11 cellular contexts compared by ENCODE assay signal in genomic region chr18:34650121-34650545, GRCh38. TPM values are rescaled to one million over a fixed set of nuclear protein-coding genes. Genes with fewer than 3 reads are reported as not detected.
DNase-seq lines count a peak whose midpoint lies in the region; ATAC-seq and TF ChIP-seq lines count a peak whose summit lies in the region.
"Had no signal": no experiment of that assay in that cellular context is flagged by ENCODE, and none has a peak within 500 bp of the region (broad histone marks: within the 10 kb centered on the region; RNA-seq: fewer than 3 reads in every experiment).

No MANE protein-coding gene starts in this region.

- no peaks in the 10 kb centered on the region for H3K27me3 ChIP-seq in breast epithelium

- no peaks in the 10 kb centered on the region for H3K27me3 Mint-ChIP-seq in MCF 10A (ENCODE audit: insufficient read depth, unreplicated experiment)
- no peaks in the 10 kb centered on the region for H3K27me3 Mint-ChIP-seq in WTC11 (ENCODE audit: low read depth)

- no peaks in the 10 kb centered on the region for H3K9me3 Mint-ChIP-seq in MCF 10A (ENCODE audit: unreplicated experiment)
- no peaks in the 10 kb centered on the region for H3K9me3 Mint-ChIP-seq in WTC11

- TF ChIP-seq POLR2A in breast epithelium (IDR thresholded peaks at IDR 0.05), result no peak

- H3K27ac Mint-ChIP-seq in MCF 10A (ENCODE audit: low read depth, unreplicated experiment), result no peak overlapping the region
- H3K27ac Mint-ChIP-seq in WTC11, result peak overlapping the region; percentile 5

- no peak for ATAC-seq in WTC11
- no peak for ATAC-seq in activated CD4-positive, CD25-positive, alpha-beta regulatory T cell treated with anti-CD3 and anti-CD28 coated beads, Interleukin-2, amount 50 U/mL, for 24 hours

- H3K4me1 ChIP-seq in breast epithelium, result no peaks in the 10 kb centered on the region

- H3K4me1 Mint-ChIP-seq in MCF 10A (ENCODE audit: insufficient read depth, unreplicated experiment), result peaks cover 17% of the 10 kb centered on the region
- peaks cover 48% of the 10 kb centered on the region for H3K4me1 Mint-ChIP-seq in WTC11

- CTCF ChIA-PET in MCF 10A (lab: Yijun Ruan, JAX), result interaction anchor here (0.6 to 6.8 kb wide), 5 partner anchors 11 to 104 kb away, joined by 3 to 54 read pairs (median 5); no protein-coding TSS in a partner anchor
- CTCF ChIA-PET in WTC11 (lab: Charles Lee), result interaction anchor here (1.1 kb wide), 1 partner anchor 10 kb away, joined by 3 read pairs; no protein-coding TSS in a partner anchor

- no peaks in the 10 kb centered on the region for H3K9me3 ChIP-seq in breast epithelium

- H3K4me3 ChIP-seq in breast epithelium, result no peak overlapping the region
- H3K4me3 ChIP-seq: PC-9, skin epidermis had no signal

- intact Hi-C loops in MCF 10A (cut with micrococcal nuclease) (no loop called here), breast epithelium (cut with DNase I; ENCODE audit: low total_unique reads) (no loop called here)

- POLR2A ChIA-PET in MCF 10A (lab: Yijun Ruan, JAX) (interaction anchor here (1.6 kb wide), 1 partner anchor 11 kb away, joined by 4 read pairs; no protein-coding TSS in a partner anchor), WTC11 (lab: Charles Lee) (no interaction called here)

- H3K4me3 Mint-ChIP-seq in MCF 10A (ENCODE audit: unreplicated experiment), result no peak overlapping the region
- H3K4me3 Mint-ChIP-seq in WTC11, result no peak overlapping the region

- H3K36me3 ChIP-seq in breast epithelium, result no peaks in the 10 kb centered on the region

- no TSS peak for BruUV-seq in MCF 10A (replicated peaks; lab: Mats Ljungman, UMichigan)

- DNase-seq in MCF 10A (ENCODE audit: unreplicated experiment) (peak; percentile 9), breast epithelium (ENCODE audit: low spot score in 2 of 2) (no peak), WTC11 (ENCODE audit: low spot score) (no peak), hepatic stellate cell (ENCODE audit: low spot score) (peak; percentile 22), NCI-H510A treated with DMSO at 0.1 percent for 48 hours (lab: John Stamatoyannopoulos, UW) (no peak), putamen (ENCODE audit: low spot score) (no peak)
- no peak for DNase-seq in activated naive CD4-positive, alpha-beta T cell (lab: John Stamatoyannopoulos, UW)
- DNase-seq: PC-9 had no signal

- H3K36me3 Mint-ChIP-seq in MCF 10A (ENCODE audit: insufficient read depth, unreplicated experiment), result no peaks in the 10 kb centered on the region
- H3K36me3 Mint-ChIP-seq in WTC11, result no peaks in the 10 kb centered on the region

- H3K27ac ChIP-seq in breast epithelium, result peak overlapping the region in 1 of 2 donors; percentile 34
- H3K27ac ChIP-seq: KMS-11, PC-9, skin epidermis had no signal

- TF ChIP-seq CTCF in MCF 10A (IDR thresholded peaks at IDR 0.05; ENCODE audit: unreplicated experiment) (no peak), breast epithelium (IDR thresholded peaks at IDR 0.05) (no peak), WTC11 (IDR thresholded peaks at IDR 0.05) (no peak)

TF ChIP-seq in WTC11, 78 proteins besides CTCF, POLR2A, EP300 and RAD21:
- TF ChIP-seq PRRX2 (CRISPR knock-in tag; IDR thresholded peaks at IDR 0.05) (no peak), SMAD4 (CRISPR knock-in tag; IDR thresholded peaks at IDR 0.05) (no peak), SOX15 (CRISPR knock-in tag; IDR thresholded peaks at IDR 0.05) (no peak), ERG (CRISPR knock-in tag; IDR thresholded peaks at IDR 0.05) (no peak), NR3C1 (CRISPR knock-in tag; conservative IDR thresholded peaks at IDR 0.05; ENCODE audit: low read depth) (no peak), ZNF121 (CRISPR knock-in tag; IDR thresholded peaks at IDR 0.05) (no peak), IRF1 (CRISPR knock-in tag; IDR thresholded peaks at IDR 0.05) (no peak), NFE2L1 (CRISPR knock-in tag; IDR thresholded peaks at IDR 0.05) (no peak), NR1H2 (CRISPR knock-in tag; IDR thresholded peaks at IDR 0.05) (no peak), GRHL2 (CRISPR knock-in tag; IDR thresholded peaks at IDR 0.05; ENCODE audit: insufficient replicate concordance, severe bottlenecking) (no peak), JAZF1 (CRISPR knock-in tag; IDR thresholded peaks at IDR 0.05) (no peak), E2F5 (CRISPR knock-in tag; IDR thresholded peaks at IDR 0.05) (no peak), CREB1 (CRISPR knock-in tag; IDR thresholded peaks at IDR 0.05) (no peak)

RNA-seq across cellular contexts. Expression of gene DTNA, which starts 60.0 kb away (rescaled TPM):
- 0.91 TPM in 1 of 2 replicates, not detected in the other for total RNA-seq in MCF 10A (2022)
- 10 to 100 TPM; 14.4 to 40.5 (median 17.9) TPM for total RNA-seq in breast epithelium
- 16.1 to 16.9 TPM (median 16.2 TPM) in 3 replicates for total RNA-seq in WTC11 (2021)
- total RNA-seq: PC-9 had no signal

Comparison
In these comparisons a context has a peak if more than half of its experiments do, and no peak if none do; other contexts are left out.
1. DNase-seq: peak in MCF 10A (single experiment) and hepatic stellate cell (single experiment); none in breast epithelium (0 of 2), WTC11 (single experiment), NCI-H510A treated with DMSO at 0.1 percent for 48 hours (single experiment), putamen (single experiment) and activated naive CD4-positive, alpha-beta T cell (0 of 4).